ENCODE assay signal across 12 cellular contexts in genomic region chr20:47468290-47469050, GRCh38. TPM values are rescaled to one million over a fixed set of nuclear protein-coding genes. Genes with fewer than 3 reads are reported as not detected.
A peak's percentile ranks its signal among the peaks of the same experiment; 100 is the strongest.
DNase-seq lines count a peak whose midpoint lies in the region; ATAC-seq and TF ChIP-seq lines count a peak whose summit lies in the region.
"Had no signal": no experiment of that assay in that cellular context is flagged by ENCODE, and none has a peak within 500 bp of the region (broad histone marks: within the 10 kb centered on the region; RNA-seq: fewer than 3 reads in every experiment).

No MANE protein-coding gene starts in this region.

- peaks cover 22% of the 10 kb centered on the region for H3K4me1 Mint-ChIP-seq in activated naive CD4-positive, alpha-beta T cell treated with anti-CD3 and anti-CD28 coated beads, Interleukin-2, amount 10 ng/mL, durations not matched to agents 7 days and 5 days

- peak; percentile 47 for ATAC-seq in GM19351 (IDR thresholded peaks at IDR 0.05; ENCODE audit: unreplicated experiment)
- peak; percentile 56 for ATAC-seq in HG03378 (IDR thresholded peaks at IDR 0.05; ENCODE audit: unreplicated experiment)
- ATAC-seq: gastrocnemius medialis had no signal

- peaks cover 33% of the 10 kb centered on the region for H3K4me1 ChIP-seq in BLaER1

- CTCF ChIA-PET in activated naive CD4-positive, alpha-beta T cell treated with anti-CD3 and anti-CD28 coated beads, Interleukin-2, amount 10 ng/mL, durations not matched to agents 7 days and 5 days (lab: Charles Lee): interaction anchor here (0.9 kb wide), 1 partner anchor 84 kb away, joined by 4 read pairs; no protein-coding TSS in a partner anchor

- no peaks in the 10 kb centered on the region for H3K9me3 ChIP-seq in BLaER1
- H3K9me3 ChIP-seq: gastrocnemius medialis had no signal

- H3K36me3 Mint-ChIP-seq in activated naive CD4-positive, alpha-beta T cell treated with anti-CD3 and anti-CD28 coated beads, Interleukin-2, amount 10 ng/mL, durations not matched to agents 7 days and 5 days: no peaks in the 10 kb centered on the region
- H3K36me3 Mint-ChIP-seq: naive thymus-derived CD8-positive, alpha-beta T cell had no signal

- no peak overlapping the region for H3K4me3 Mint-ChIP-seq in activated naive CD4-positive, alpha-beta T cell treated with anti-CD3 and anti-CD28 coated beads, Interleukin-2, amount 10 ng/mL, durations not matched to agents 7 days and 5 days
- H3K4me3 Mint-ChIP-seq: activated CD4-positive, alpha-beta T cell treated with anti-CD3 and anti-CD28 coated beads, Interleukin-2, amount 10 ng/mL, durations not matched to agents 7 days and 5 days; naive thymus-derived CD8-positive, alpha-beta T cell had no signal

- no peaks in the 10 kb centered on the region for H4K20me1 ChIP-seq in BLaER1

- no peak overlapping the region for H3K27ac Mint-ChIP-seq in activated naive CD4-positive, alpha-beta T cell treated with anti-CD3 and anti-CD28 coated beads, Interleukin-2, amount 10 ng/mL, durations not matched to agents 7 days and 5 days
- H3K27ac Mint-ChIP-seq: activated CD4-positive, alpha-beta T cell treated with anti-CD3 and anti-CD28 coated beads, Interleukin-2, amount 10 ng/mL, durations not matched to agents 7 days and 5 days had no signal

- peak; percentile 21 for DNase-seq in UCSD-AML1 (lab: John Stamatoyannopoulos, UW; ENCODE audit: unreplicated experiment)
- no peak for DNase-seq in SK-N-DZ (ENCODE audit: low spot score)
- DNase-seq in activated naive CD4-positive, alpha-beta T cell treated with anti-CD3 and anti-CD28 coated beads, Interleukin-2, amount 10 ng/mL, durations not matched to agents 7 days and 5 days: no peak
- DNase-seq in brain microvascular endothelial cell: no peak
- no peak for DNase-seq in activated effector memory CD4-positive, alpha-beta T cell treated with Interleukin-2 at 50 U/mL for 16 hours
- DNase-seq: activated CD4-positive, alpha-beta T cell treated with anti-CD3 and anti-CD28 coated beads, Interleukin-2, amount 10 ng/mL, durations not matched to agents 7 days and 5 days; gastrocnemius medialis; naive thymus-derived CD8-positive, alpha-beta T cell; NCI-H748 treated with DMSO at 0.1 percent for 48 hours had no signal

- H3K27me3 ChIP-seq in BLaER1 (no peaks in the 10 kb centered on the region), brain microvascular endothelial cell (replicated peaks) (no peaks in the 10 kb centered on the region)
- H3K27me3 ChIP-seq: gastrocnemius medialis had no signal

- peak overlapping the region; percentile 42 for H3K9ac ChIP-seq in BLaER1

- peak overlapping the region; percentile 73 for H3K4me2 ChIP-seq in BLaER1

- in situ Hi-C loops in brain microvascular endothelial cell (cut with HindIII; ENCODE audit: low pct_ligation_motif_present, low sequenced_read_pairs): no loop called here

- H3K27me3 Mint-ChIP-seq in activated naive CD4-positive, alpha-beta T cell treated with anti-CD3 and anti-CD28 coated beads, Interleukin-2, amount 10 ng/mL, durations not matched to agents 7 days and 5 days: peaks cover 7% of the 10 kb centered on the region
- H3K27me3 Mint-ChIP-seq: activated CD4-positive, alpha-beta T cell treated with anti-CD3 and anti-CD28 coated beads, Interleukin-2, amount 10 ng/mL, durations not matched to agents 7 days and 5 days; naive thymus-derived CD8-positive, alpha-beta T cell had no signal

- H3K4me3 ChIP-seq in BLaER1 (no peak overlapping the region), brain microvascular endothelial cell (ENCODE audit: low read depth, low read length) (no peak overlapping the region)
- H3K4me3 ChIP-seq: gastrocnemius medialis had no signal

- H3K27ac ChIP-seq in BLaER1 (peak overlapping the region; percentile 49), brain microvascular endothelial cell (no peak overlapping the region)
- H3K27ac ChIP-seq: gastrocnemius medialis had no signal

- H3K36me3 ChIP-seq in BLaER1 (no peaks in the 10 kb centered on the region), brain microvascular endothelial cell (replicated peaks) (no peaks in the 10 kb centered on the region)
- H3K36me3 ChIP-seq: gastrocnemius medialis had no signal

- H3K9me3 Mint-ChIP-seq in activated naive CD4-positive, alpha-beta T cell treated with anti-CD3 and anti-CD28 coated beads, Interleukin-2, amount 10 ng/mL, durations not matched to agents 7 days and 5 days: no peaks in the 10 kb centered on the region
- H3K9me3 Mint-ChIP-seq: activated CD4-positive, alpha-beta T cell treated with anti-CD3 and anti-CD28 coated beads, Interleukin-2, amount 10 ng/mL, durations not matched to agents 7 days and 5 days; naive thymus-derived CD8-positive, alpha-beta T cell had no signal

- TF ChIP-seq CTCF in brain microvascular endothelial cell (IDR thresholded peaks at IDR 0.05; ENCODE audit: low read depth, low read length, missing control alignments): no peak

RNA-seq across cellular contexts. Expression of gene NCOA3, which starts 33.2 kb away (rescaled TPM):
- polyA plus RNA-seq in SK-N-DZ (2014; cell fraction: cytosol; rRNA removed): 8.1 and 9.0 TPM in 2 replicates
- polyA plus RNA-seq in SK-N-DZ (2014; cell fraction: nucleus; rRNA removed): 8.2 and 14.9 TPM in 2 replicates
